3 cellular contexts compared by ENCODE assay signal in the genomic region with DNA sequence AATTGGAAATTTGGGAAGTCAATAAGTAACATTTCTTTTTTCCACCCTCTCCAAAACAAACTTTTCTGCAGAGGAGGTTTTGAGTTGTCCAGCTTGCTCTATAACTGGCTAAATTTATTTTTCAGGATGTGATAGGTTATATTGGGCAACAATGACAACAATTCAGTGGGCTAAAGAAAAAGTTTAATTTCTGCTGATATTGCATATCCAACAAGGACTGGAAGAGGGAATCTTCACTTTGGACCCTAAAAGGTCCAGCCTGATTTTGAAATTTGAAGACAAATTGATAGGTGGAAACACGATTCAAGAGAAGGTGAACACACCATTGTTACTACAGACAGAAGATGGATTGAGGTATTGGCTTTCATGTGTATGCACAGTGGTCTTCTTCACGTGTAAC.
TF ChIP-seq lines count a peak whose summit lies in the region.

No MANE protein-coding gene starts in this region.

TF ChIP-seq in A549, 52 proteins besides CTCF, POLR2A, EP300 and RAD21 (continued from another document):
- peak; percentile 81 for TF ChIP-seq MAFK (IDR thresholded peaks at IDR 0.05; ENCODE audit: partially characterized antibody)

TF ChIP-seq in IMR-90, 13 proteins besides CTCF, POLR2A, EP300 and RAD21:
- no peak for TF ChIP-seq NFE2L2 (IDR thresholded peaks at IDR 0.05; ENCODE audit: low read depth, low read length)
- TF ChIP-seq MAFK (IDR thresholded peaks at IDR 0.05; ENCODE audit: low read depth, low read length) = peak; percentile 59

TF ChIP-seq in GM23338, 12 proteins besides CTCF, POLR2A, EP300 and RAD21 (continued from another document):
- TF ChIP-seq, protein P1, sequence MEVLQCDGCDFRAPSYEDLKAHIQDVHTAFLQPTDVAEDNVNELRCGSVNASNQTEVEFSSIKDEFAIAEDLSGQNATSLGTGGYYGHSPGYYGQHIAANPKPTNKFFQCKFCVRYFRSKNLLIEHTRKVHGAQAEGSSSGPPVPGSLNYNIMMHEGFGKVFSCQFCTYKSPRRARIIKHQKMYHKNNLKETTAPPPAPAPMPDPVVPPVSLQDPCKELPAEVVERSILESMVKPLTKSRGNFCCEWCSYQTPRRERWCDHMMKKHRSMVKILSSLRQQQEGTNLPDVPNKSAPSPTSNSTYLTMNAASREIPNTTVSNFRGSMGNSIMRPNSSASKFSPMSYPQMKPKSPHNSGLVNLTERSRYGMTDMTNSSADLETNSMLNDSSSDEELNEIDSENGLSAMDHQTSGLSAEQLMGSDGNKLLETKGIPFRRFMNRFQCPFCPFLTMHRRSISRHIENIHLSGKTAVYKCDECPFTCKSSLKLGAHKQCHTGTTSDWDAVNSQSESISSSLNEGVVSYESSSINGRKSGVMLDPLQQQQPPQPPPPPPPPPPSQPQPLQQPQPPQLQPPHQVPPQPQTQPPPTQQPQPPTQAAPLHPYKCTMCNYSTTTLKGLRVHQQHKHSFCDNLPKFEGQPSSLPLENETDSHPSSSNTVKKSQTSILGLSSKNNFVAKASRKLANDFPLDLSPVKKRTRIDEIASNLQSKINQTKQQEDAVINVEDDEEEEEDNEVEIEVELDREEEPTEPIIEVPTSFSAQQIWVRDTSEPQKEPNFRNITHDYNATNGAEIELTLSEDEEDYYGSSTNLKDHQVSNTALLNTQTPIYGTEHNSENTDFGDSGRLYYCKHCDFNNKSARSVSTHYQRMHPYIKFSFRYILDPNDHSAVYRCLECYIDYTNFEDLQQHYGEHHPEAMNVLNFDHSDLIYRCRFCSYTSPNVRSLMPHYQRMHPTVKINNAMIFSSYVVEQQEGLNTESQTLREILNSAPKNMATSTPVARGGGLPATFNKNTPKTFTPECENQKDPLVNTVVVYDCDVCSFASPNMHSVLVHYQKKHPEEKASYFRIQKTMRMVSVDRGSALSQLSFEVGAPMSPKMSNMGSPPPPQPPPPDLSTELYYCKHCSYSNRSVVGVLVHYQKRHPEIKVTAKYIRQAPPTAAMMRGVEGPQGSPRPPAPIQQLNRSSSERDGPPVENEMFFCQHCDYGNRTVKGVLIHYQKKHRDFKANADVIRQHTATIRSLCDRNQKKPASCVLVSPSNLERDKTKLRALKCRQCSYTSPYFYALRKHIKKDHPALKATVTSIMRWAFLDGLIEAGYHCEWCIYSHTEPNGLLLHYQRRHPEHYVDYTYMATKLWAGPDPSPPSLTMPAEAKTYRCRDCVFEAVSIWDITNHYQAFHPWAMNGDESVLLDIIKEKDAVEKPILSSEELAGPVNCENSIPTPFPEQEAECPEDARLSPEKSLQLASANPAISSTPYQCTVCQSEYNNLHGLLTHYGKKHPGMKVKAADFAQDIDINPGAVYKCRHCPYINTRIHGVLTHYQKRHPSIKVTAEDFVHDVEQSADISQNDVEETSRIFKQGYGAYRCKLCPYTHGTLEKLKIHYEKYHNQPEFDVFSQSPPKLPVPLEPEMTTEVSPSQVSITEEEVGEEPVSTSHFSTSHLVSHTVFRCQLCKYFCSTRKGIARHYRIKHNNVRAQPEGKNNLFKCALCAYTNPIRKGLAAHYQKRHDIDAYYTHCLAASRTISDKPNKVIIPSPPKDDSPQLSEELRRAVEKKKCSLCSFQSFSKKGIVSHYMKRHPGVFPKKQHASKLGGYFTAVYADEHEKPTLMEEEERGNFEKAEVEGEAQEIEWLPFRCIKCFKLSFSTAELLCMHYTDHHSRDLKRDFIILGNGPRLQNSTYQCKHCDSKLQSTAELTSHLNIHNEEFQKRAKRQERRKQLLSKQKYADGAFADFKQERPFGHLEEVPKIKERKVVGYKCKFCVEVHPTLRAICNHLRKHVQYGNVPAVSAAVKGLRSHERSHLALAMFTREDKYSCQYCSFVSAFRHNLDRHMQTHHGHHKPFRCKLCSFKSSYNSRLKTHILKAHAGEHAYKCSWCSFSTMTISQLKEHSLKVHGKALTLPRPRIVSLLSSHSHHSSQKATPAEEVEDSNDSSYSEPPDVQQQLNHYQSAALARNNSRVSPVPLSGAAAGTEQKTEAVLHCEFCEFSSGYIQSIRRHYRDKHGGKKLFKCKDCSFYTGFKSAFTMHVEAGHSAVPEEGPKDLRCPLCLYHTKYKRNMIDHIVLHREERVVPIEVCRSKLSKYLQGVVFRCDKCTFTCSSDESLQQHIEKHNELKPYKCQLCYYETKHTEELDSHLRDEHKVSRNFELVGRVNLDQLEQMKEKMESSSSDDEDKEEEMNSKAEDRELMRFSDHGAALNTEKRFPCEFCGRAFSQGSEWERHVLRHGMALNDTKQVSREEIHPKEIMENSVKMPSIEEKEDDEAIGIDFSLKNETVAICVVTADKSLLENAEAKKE (CRISPR knock-in tag; IDR thresholded peaks at IDR 0.05) = no peak
